In genomic region chr14:24332094-24332983, GRCh38 we compare ENCODE assay signal across 8 cellular contexts.
DNase-seq lines count a peak whose midpoint lies in the region; ATAC-seq lines count a peak whose summit lies in the region.

No MANE protein-coding gene starts in this region.

- peak overlapping the region; percentile 87 for H3K4me3 Mint-ChIP-seq in memory B cell

- H3K36me3 ChIP-seq in duodenal mucosa (ENCODE audit: control insufficient read depth in 1 of 2, insufficient read depth in 2 of 2, low read length in 2 of 2): peaks cover 4 to 16% of the 10 kb centered on the region in 2 donors

- ATAC-seq in GM18907 (IDR thresholded peaks at IDR 0.05; ENCODE audit: unreplicated experiment): peak; percentile 85
- peak; percentile 77 for ATAC-seq in HG03139 (IDR thresholded peaks at IDR 0.05; ENCODE audit: unreplicated experiment)
- peak; percentile 87 for ATAC-seq in memory B cell (ENCODE audit: low read depth)

- peaks cover 10% of the 10 kb centered on the region for H3K27me3 Mint-ChIP-seq in memory B cell

- peak overlapping the region; percentile 65 to 76 for H3K4me3 ChIP-seq in duodenal mucosa (ENCODE audit: low read depth in 1 of 2, low read length in 2 of 2)

- H3K4me1 ChIP-seq in duodenal mucosa (ENCODE audit: control insufficient read depth in 1 of 2, insufficient read depth in 2 of 2, low read length in 2 of 2): peaks cover 32 to 50% of the 10 kb centered on the region in 2 donors

- peaks cover 11 to 23% of the 10 kb centered on the region in 2 donors for H3K27me3 ChIP-seq in duodenal mucosa (ENCODE audit: control insufficient read depth in 1 of 2, insufficient read depth in 2 of 2, low read length in 2 of 2)

- H3K27ac Mint-ChIP-seq in memory B cell: peak overlapping the region; percentile 16

- H3K9me3 ChIP-seq in duodenal mucosa (ENCODE audit: control insufficient read depth in 1 of 2, low read length in 2 of 2): no peaks in the 10 kb centered on the region

- H3K27ac ChIP-seq in duodenal mucosa (ENCODE audit: low read depth, low read length): no peak overlapping the region

- peak overlapping the region; percentile 23 to 43 for H3K9ac ChIP-seq in duodenal mucosa (ENCODE audit: low read depth in 1 of 2, low read length in 2 of 2)

- DNase-seq in Ammon's horn (ENCODE audit: low spot score): peak; percentile 80
- DNase-seq in NCI-H510A treated with DMSO at 0.1 percent for 48 hours (lab: John Stamatoyannopoulos, UW): peak; percentile 38
- peak; percentile 85 for DNase-seq in activated CD4-positive, alpha-beta T cell treated with anti-CD3 and anti-CD28 coated beads, Interleukin-2, amount 50 U/mL, for 4 hours
- DNase-seq in memory B cell (ENCODE audit: low spot score in 2 of 2): peak; percentile 80 to 87
- peak; percentile 57 to 77 for DNase-seq in stimulated activated CD8-positive, alpha-beta memory T cell treated with anti-CD3 and anti-CD28 coated beads, Interleukin-15, amount 100 ng/mL, for 4 hours (ENCODE audit: low read depth in 2 of 2)

- H3K9me3 Mint-ChIP-seq in memory B cell: no peaks in the 10 kb centered on the region

- H3K36me3 Mint-ChIP-seq in memory B cell: peaks cover 15% of the 10 kb centered on the region

- peaks cover 22% of the 10 kb centered on the region for H3K4me1 Mint-ChIP-seq in memory B cell
